Comparison of ENCODE assay signal across 1 cellular context in genomic region chr7:64997164-64997908, GRCh38.
TF ChIP-seq lines count a peak whose summit lies in the region.

No MANE protein-coding gene starts in this region.

TF ChIP-seq in H1, 55 proteins besides CTCF, POLR2A, EP300 and RAD21:
- TF ChIP-seq RFX5 (IDR thresholded peaks at IDR 0.05; ENCODE audit: borderline replicate concordance, low read depth, low read length), result no peak
